17 cellular contexts compared by ENCODE assay signal in the genomic region with DNA sequence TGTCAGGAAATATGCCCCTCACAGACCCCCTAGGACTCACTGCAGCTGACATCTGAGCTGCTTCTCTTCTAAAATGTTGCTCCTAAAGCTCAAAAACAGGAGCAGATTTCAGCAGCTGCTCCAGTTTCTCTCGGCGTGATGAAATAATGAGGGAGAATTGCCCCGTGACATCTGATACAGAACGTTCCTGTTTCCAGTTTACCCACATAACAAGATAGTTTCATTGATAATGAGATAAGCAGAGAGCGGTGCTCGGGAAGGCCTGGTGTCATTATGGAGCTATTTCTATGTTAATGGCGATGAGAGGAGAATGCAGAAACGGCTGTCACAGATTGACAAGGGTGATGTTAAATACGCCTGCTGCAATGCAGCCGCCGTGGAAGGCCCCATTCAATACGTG.
DNase-seq lines count a peak whose midpoint lies in the region; ATAC-seq and TF ChIP-seq lines count a peak whose summit lies in the region.
"Had no signal": no experiment of that assay in that cellular context is flagged by ENCODE, and none has a peak within 500 bp of the region (broad histone marks: within the 10 kb centered on the region; RNA-seq: fewer than 3 reads in every experiment).

No MANE protein-coding gene starts in this region.

- H3K27me3 ChIP-seq in dorsolateral prefrontal cortex, result peaks cover 0 to 5% (median 0%) of the 10 kb centered on the region in 45 donors
- H3K27me3 ChIP-seq: testis had no signal

- no peak for TF ChIP-seq CTCF in dorsolateral prefrontal cortex (IDR thresholded peaks at IDR 0.05 in 54 of 56, conservative IDR thresholded peaks at IDR 0.05 in 2 of 56; ENCODE audit: low read depth in 1 of 56, partially characterized antibody in 56 of 56)

- intact Hi-C loops in dorsolateral prefrontal cortex (cut with DNase I), result loop anchor here in 1 of 2 donors (5.0 to 10.0 kb wide), 2 partner anchors 398 to 1834 kb away; no protein-coding TSS in a partner anchor

- DNase-seq in NCI-H748 (lab: John Stamatoyannopoulos, UW; ENCODE audit: unreplicated experiment) (peak; percentile 63), NCI-H748 treated with DMSO at 0.1 percent for 48 hours (lab: John Stamatoyannopoulos, UW) (no peak), NCI-H82 treated with DMSO at 0.1 percent for 48 hours (lab: John Stamatoyannopoulos, UW; ENCODE audit: unreplicated experiment) (peak; percentile 61), islet precursor cell (peak; percentile 72), SW 1271 (lab: John Stamatoyannopoulos, UW) (no peak), dorsolateral prefrontal cortex (no peak)
- no peak for DNase-seq in activated effector memory CD4-positive, alpha-beta T cell treated with anti-CD3 and anti-CD28 coated beads, Interleukin-2, amount 50 U/mL, for 16 hours
- DNase-seq: 8988T; activated CD4-positive, alpha-beta T cell treated with anti-CD3 and anti-CD28 coated beads, Interleukin-2, amount 50 U/mL, for 4 hours; activated naive CD4-positive, alpha-beta T cell treated with Interleukin-2 at 50 U/mL for 16 hours; activated T-cell treated with anti-CD3 and anti-CD28 coated beads for 4 hours; aorta; lower lobe of right lung; naive B cell; NCI-H1930; testis had no signal

- ATAC-seq in GM18517 (IDR thresholded peaks at IDR 0.05; ENCODE audit: unreplicated experiment), result no peak
- ATAC-seq: lower lobe of right lung had no signal

- no peak overlapping the region for H3K27ac ChIP-seq in dorsolateral prefrontal cortex
- H3K27ac ChIP-seq: lower lobe of right lung, testis had no signal

- no peak overlapping the region for H3K4me3 ChIP-seq in dorsolateral prefrontal cortex
- H3K4me3 ChIP-seq: lower lobe of right lung, testis had no signal

Comparison
In these comparisons a context has a peak if more than half of its experiments do, and no peak if none do; other contexts are left out.
1. DNase-seq: peak in NCI-H748 (single experiment), NCI-H82 treated with DMSO at 0.1 percent for 48 hours (single experiment) and islet precursor cell (single experiment); none in NCI-H748 treated with DMSO at 0.1 percent for 48 hours (single experiment), SW 1271 (0 of 2), dorsolateral prefrontal cortex (0 of 10) and activated effector memory CD4-positive, alpha-beta T cell treated with anti-CD3 and anti-CD28 coated beads, Interleukin-2, amount 50 U/mL, for 16 hours (single experiment).